ENCODE assay signal across 13 cellular contexts in the genomic region with DNA sequence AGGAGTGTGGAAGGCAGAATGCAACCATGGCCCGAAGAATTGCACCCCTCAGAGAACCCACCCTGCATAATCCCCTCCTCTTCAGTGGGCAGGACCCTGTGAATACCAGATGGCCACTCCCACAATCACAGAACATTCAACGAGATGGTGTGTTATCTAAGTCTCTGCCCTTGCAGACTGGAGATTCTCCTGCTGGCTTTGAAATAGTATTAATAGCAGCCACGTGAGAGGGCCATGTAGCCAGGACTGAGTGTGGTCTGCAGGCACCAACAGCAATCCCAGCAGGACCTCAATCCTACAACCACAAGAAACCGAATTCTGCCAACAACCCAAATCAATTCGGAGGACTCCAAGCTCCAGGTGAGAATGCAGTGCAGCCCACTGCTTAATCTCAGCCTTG.
"Had no signal": no experiment of that assay in that cellular context is flagged by ENCODE, and none has a peak within 500 bp of the region (broad histone marks: within the 10 kb centered on the region; RNA-seq: fewer than 3 reads in every experiment).

No MANE protein-coding gene starts in this region.

- H3K36me3 ChIP-seq: cardiac muscle cell, pancreas had no signal

- H3K4me2 ChIP-seq: smooth muscle cell had no signal

- H3K9me3 ChIP-seq: ascending aorta, esophagus squamous epithelium, pancreas, transverse colon had no signal

- H3K4me3 ChIP-seq: ascending aorta, cardiac muscle cell, esophagus squamous epithelium, pancreas, smooth muscle cell, transverse colon had no signal

- DNase-seq: activated CD4-positive, alpha-beta T cell treated with anti-CD3 and anti-CD28 coated beads, Interleukin-2, amount 50 U/mL, for 48 hours; activated naive CD4-positive, alpha-beta T cell; esophagus squamous epithelium; foreskin fibroblast; mesenchymal stem cell; pancreas; retina; transverse colon had no signal

- ATAC-seq: activated CD4-positive, CD25-positive, alpha-beta regulatory T cell treated with anti-CD3 and anti-CD28 coated beads, Interleukin-2, amount 50 U/mL, for 24 hours; pancreas had no signal

- H3K27me3 ChIP-seq: ascending aorta, esophagus squamous epithelium, pancreas, transverse colon had no signal

- H3K4me1 ChIP-seq: pancreas had no signal

- H3K27ac ChIP-seq: ascending aorta, cardiac muscle cell, esophagus squamous epithelium, pancreas, transverse colon had no signal

- H3K9me3 Mint-ChIP-seq: neural crest cell had no signal

- H3K4me3 Mint-ChIP-seq: neural crest cell had no signal
